In the genomic region with DNA sequence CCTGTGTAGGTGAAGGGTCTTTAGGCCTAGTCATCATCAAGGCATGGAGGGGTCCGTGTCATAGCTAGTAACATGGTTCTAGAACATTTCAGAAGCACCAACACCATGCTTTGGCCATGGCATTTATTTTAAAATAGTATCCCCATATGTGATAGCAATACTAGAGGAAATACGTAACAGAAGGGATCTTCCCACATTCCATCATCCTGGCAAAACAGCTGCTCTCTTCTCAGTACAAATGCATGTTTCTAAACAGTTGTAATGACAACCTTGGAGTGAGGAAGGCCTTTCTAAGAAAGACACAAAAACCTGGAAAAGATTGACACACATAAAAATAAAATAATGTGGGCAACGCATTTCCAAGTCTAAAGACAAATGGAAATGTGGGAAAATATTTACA, we compare ENCODE assay signal across 13 cellular contexts.
"Had no signal": no experiment of that assay in that cellular context is flagged by ENCODE, and none has a peak within 500 bp of the region (broad histone marks: within the 10 kb centered on the region; RNA-seq: fewer than 3 reads in every experiment).

No MANE protein-coding gene starts in this region.

- DNase-seq: activated CD4-positive, CD25-positive, alpha-beta regulatory T cell treated with anti-CD3 and anti-CD28 coated beads, Interleukin-2, amount 50 U/mL, for 72 hours; activated T-cell treated with anti-CD3 and anti-CD28 coated beads, Interleukin-2, amount 50 U/mL, for 48 hours; foreskin melanocyte; heart left ventricle; pancreas; Right ventricle myocardium superior; SK-N-SH; stimulated activated CD4-positive, alpha-beta T cell treated with anti-CD3 and anti-CD28 coated beads, Interleukin-2, amount 100 ng/mL, for 48 hours; stimulated activated CD8-positive, alpha-beta memory T cell treated with anti-CD3 and anti-CD28 coated beads, Interleukin-4, amount 100 ng/mL, for 48 hours; tibial artery had no signal

- ATAC-seq: esophagus mucosa, left lobe of liver, pancreas had no signal

- H3K9me3 Mint-ChIP-seq: neural crest cell had no signal

- H3K4me3 Mint-ChIP-seq: neural crest cell had no signal
